8 cellular contexts compared by ENCODE assay signal in the genomic region with DNA sequence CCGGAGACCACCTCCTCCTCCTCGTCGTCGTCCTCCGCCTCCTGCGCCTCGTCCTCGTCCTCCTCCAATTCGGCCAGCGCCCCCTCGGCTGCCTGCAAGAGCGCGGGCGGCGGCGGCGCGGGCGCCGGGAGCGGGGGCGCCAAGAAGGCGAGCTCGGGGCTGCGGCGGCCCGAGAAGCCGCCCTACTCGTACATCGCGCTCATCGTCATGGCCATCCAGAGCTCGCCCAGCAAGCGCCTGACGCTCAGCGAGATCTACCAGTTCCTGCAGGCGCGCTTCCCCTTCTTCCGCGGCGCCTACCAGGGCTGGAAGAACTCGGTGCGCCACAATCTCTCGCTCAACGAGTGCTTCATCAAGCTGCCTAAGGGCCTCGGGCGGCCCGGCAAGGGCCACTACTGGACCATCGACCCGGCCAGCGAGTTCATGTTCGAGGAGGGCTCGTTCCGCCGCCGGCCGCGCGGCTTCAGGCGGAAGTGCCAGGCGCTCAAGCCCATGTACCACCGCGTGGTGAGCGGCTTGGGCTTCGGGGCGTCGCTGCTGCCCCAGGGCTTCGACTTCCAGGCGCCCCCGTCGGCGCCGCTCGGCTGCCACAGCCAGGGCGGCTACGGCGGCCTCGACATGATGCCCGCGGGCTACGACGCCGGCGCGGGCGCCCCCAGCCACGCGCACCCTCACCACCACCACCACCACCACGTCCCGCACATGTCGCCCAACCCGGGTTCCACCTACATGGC. TPM values are rescaled to one million over a fixed set of nuclear protein-coding genes. Genes with fewer than 3 reads are reported as not detected.
DNase-seq lines count a peak whose midpoint lies in the region; ATAC-seq, FAIRE-seq and TF ChIP-seq lines count a peak whose summit lies in the region.

No MANE protein-coding gene starts in this region.

- no peak for TF ChIP-seq CTCF in HFF-Myc (IDR thresholded peaks at IDR 0.05; ENCODE audit: low read depth, low read length, missing control alignments)
- TF ChIP-seq CTCF in GM12878 (IDR thresholded peaks at IDR 0.05 in 2 of 3, conservative IDR thresholded peaks at IDR 0.05 in 1 of 3; ENCODE audit: control insufficient read depth in 2 of 3, extremely low read depth in 1 of 3, insufficient read depth in 1 of 3, low read depth in 3 of 3, low read length in 3 of 3): no peak
- TF ChIP-seq CTCF in testis (IDR thresholded peaks at IDR 0.05): no peak

- intact Hi-C loops in GM12878 (cut with micrococcal nuclease; ENCODE audit: unreplicated experiment): no loop called here
- intact Hi-C loops in left colon (cut with DNase I, micrococcal nuclease): no loop called here
- intact Hi-C loops in testis (cut with DNase I; ENCODE audit: low total_unique reads): no loop called here

- POLR2A ChIA-PET in GM12878 (lab: Charles Lee): no interaction called here

- in situ Hi-C loops in GM12878 (cut with MboI): no loop called here

- RAD21 ChIA-PET in GM12878 (lab: Charles Lee; ENCODE audit: unreplicated experiment): no interaction called here

- WGBS in GM12878 (ENCODE audit: insufficient coverage, insufficient replicate concordance, low lambda C conversion rate, missing lambda C conversion rate): 29% methylated on average over 47 of the region's 92 CpGs
- WGBS in testis, 2 donors: 1% methylated on average over 92 of the region's 92 CpGs; no CpG with 5 or more reads in 1 of the 2 donors

- peaks cover 10% of the 10 kb centered on the region for H3K4me1 ChIP-seq in ACC112 (ENCODE audit: control insufficient read depth, insufficient read depth, low read length, unreplicated experiment)
- no peaks in the 10 kb centered on the region for H3K4me1 ChIP-seq in GM12878 (ENCODE audit: control insufficient read depth, insufficient read depth, low read length)
- H3K4me1 ChIP-seq in testis: no peaks in the 10 kb centered on the region

- H4K20me1 ChIP-seq in GM12878 (ENCODE audit: control insufficient read depth, insufficient read depth): no peaks in the 10 kb centered on the region

- peaks cover 14% of the 10 kb centered on the region for H3K79me2 ChIP-seq in ACC112 (ENCODE audit: control insufficient read depth, insufficient read depth, low read length, unreplicated experiment)
- H3K79me2 ChIP-seq in GM12878 (ENCODE audit: control insufficient read depth, insufficient read depth, low read length): no peaks in the 10 kb centered on the region

- H3K4me2 ChIP-seq in GM12878 (ENCODE audit: control insufficient read depth, insufficient read depth): no peak overlapping the region

- peak overlapping the region; percentile 89 for H3K4me3 ChIP-seq in ACC112 (ENCODE audit: low read depth, low read length)
- peak overlapping the region; percentile 79 for H3K4me3 ChIP-seq in HFF-Myc (replicated peaks; ENCODE audit: low read depth, low read length)
- no peak overlapping the region for H3K4me3 ChIP-seq in GM12878
- H3K4me3 ChIP-seq in testis: peak overlapping the region; percentile 41 to 59

- H3K36me3 ChIP-seq in ACC112 (ENCODE audit: insufficient read depth, low read length) (no peaks in the 10 kb centered on the region), GM12878 (ENCODE audit: control insufficient read depth in 2 of 2, insufficient read depth in 2 of 2, low read length in 1 of 2) (no peaks in the 10 kb centered on the region), testis (ENCODE audit: low read depth, missing control alignments) (no peaks in the 10 kb centered on the region)

- CTCF ChIA-PET in GM12878 (lab: Yijun Ruan, JAX): no interaction called here

- FAIRE-seq in GM12878 (lab: Jason Lieb, UNC): no peak

- H2AFZ ChIP-seq in ACC112 (ENCODE audit: low read length, unreplicated experiment): peak overlapping the region; percentile 41
- H2AFZ ChIP-seq in GM12878 (ENCODE audit: control insufficient read depth, low read depth, low read length): no peak overlapping the region

- no peak for TF ChIP-seq EP300 in GM12878 (IDR thresholded peaks at IDR 0.05; ENCODE audit: borderline replicate concordance in 1 of 2, control insufficient read depth in 1 of 2, low read depth in 2 of 2, low read length in 2 of 2)

- no peaks in the 10 kb centered on the region; the same call in 2 of the 3 replicates for H3K9me3 ChIP-seq in GM12878 (replicated peaks; ENCODE audit: control insufficient read depth, insufficient read depth, low read length)
- H3K9me3 ChIP-seq in testis: no peaks in the 10 kb centered on the region

- TF ChIP-seq POLR2A in GM12878 (IDR thresholded peaks at IDR 0.05; ENCODE audit: low read depth, low read length) (no peak), testis (IDR thresholded peaks at IDR 0.05) (no peak)

- H3K27me3 ChIP-seq in ACC112 (ENCODE audit: insufficient read depth, low read length) (peaks cover 6% of the 10 kb centered on the region; the same call in 1 of the 2 replicates), GM12878 (replicated peaks in 1 of 2; ENCODE audit: control insufficient read depth in 2 of 2, insufficient read depth in 2 of 2, low read length in 1 of 2) (peaks cover 29 to 31% of the 10 kb centered on the region in 2 experiments), testis (no peaks in the 10 kb centered on the region)

- H3K9ac ChIP-seq in GM12878 (ENCODE audit: control insufficient read depth, insufficient read depth, low read length): no peak overlapping the region

- SMC1A ChIA-PET in GM12878 (lab: Charles Lee; ENCODE audit: uncharacterized antibody, unreplicated experiment): no interaction called here

- BruUV-seq in GM12878 (replicated peaks; lab: Mats Ljungman, UMichigan): no TSS peak

- DNase-seq in HFF-Myc (ENCODE audit: extremely low read depth, low read depth): no peak
- no peak for DNase-seq in GM12878 (ENCODE audit: low read depth, low spot score)
- DNase-seq in left colon: no peak
- no peak for DNase-seq in testis
- DNase-seq in HUDEP-2 (lab: John Stamatoyannopoulos, UW; ENCODE audit: unreplicated experiment in 76 of 76): no peak
- DNase-seq in stimulated activated CD4-positive, alpha-beta T cell treated with anti-CD3 and anti-CD28 coated beads, Interleukin-12 subunit alpha, Interleukin-12 subunit beta, amount 100 ng/mL, for 4 hours: no peak
- DNase-seq in NCI-H510A treated with DMSO at 0.1 percent for 48 hours (lab: John Stamatoyannopoulos, UW): no peak

- no peak for ATAC-seq in GM12878
- ATAC-seq in left colon: peak; percentile 33

- H3K27ac ChIP-seq in ACC112 (ENCODE audit: low read depth, low read length) (no peak overlapping the region), GM12878 (ENCODE audit: control insufficient read depth, insufficient read depth) (no peak overlapping the region), testis (peak overlapping the region in 1 of 2 donors; percentile 69)

- no peak for TF ChIP-seq RAD21 in GM12878 (IDR thresholded peaks at IDR 0.05; ENCODE audit: insufficient read depth, low read depth, low read length)

TF ChIP-seq in GM12878, 131 proteins besides CTCF, POLR2A, EP300 and RAD21 (continues in another document):
- TF ChIP-seq SMC3 (IDR thresholded peaks at IDR 0.05; ENCODE audit: borderline replicate concordance, low read length) (no peak), SUZ12 (IDR thresholded peaks at IDR 0.05; ENCODE audit: unreplicated experiment) (peak; percentile 76), KAT2A (conservative IDR thresholded peaks at IDR 0.05; ENCODE audit: control insufficient read depth, low read depth, low read length) (no peak), ZNF687 (IDR thresholded peaks at IDR 0.05) (no peak), PML (IDR thresholded peaks at IDR 0.05; ENCODE audit: low read length) (no peak)

RNA-seq across cellular contexts. Expression of gene FOXF2, which starts 0.9 kb away (rescaled TPM):
- not detected in 2 replicates for total RNA-seq in GM12878 (2013; cell fraction: nucleolus; rRNA removed)
- total RNA-seq in GM12878 (2014; rRNA removed): not detected in 2 replicates
- not detected in 2 replicates for total RNA-seq in GM12878 (2014; rRNA removed; fragmentation: Illumina TruSeq; extraction: Trizol)
- not detected in 2 replicates for total RNA-seq in GM12878 (2021)
- polyA plus RNA-seq in GM12878 (2011; ENCODE audit: low read depth): not detected
- polyA plus RNA-seq in GM12878 (2011; rRNA removed): not detected in 2 replicates
- polyA plus RNA-seq in GM12878 (2011; cell fraction: cytosol; rRNA removed): not detected in 2 replicates
- not detected in 2 replicates for polyA plus RNA-seq in GM12878 (2011; cell fraction: nucleus; rRNA removed)
- not detected in 2 replicates for polyA plus RNA-seq in GM12878 (2012)
- polyA plus RNA-seq in GM12878 (2014; fragmentation: Illumina TruSeq; extraction: Trizol): not detected in 2 replicates
- polyA plus RNA-seq in GM12878 (2014; fragmentation: Nextera tagmentation; extraction: Ambion mirVana): not detected
- polyA plus RNA-seq in GM12878 (2014; rRNA removed): not detected in 2 replicates
- not detected for polyA plus RNA-seq in GM12878 (2016; fragmentation: Nextera tagmentation; extraction: Ambion mirVana)
- not detected in 2 replicates for polyA minus RNA-seq in GM12878 (2011; rRNA and poly(A)+ RNA removed)
- 1.7 TPM in 1 of 2 replicates, not detected in the other for polyA minus RNA-seq in GM12878 (2011; cell fraction: cytosol; rRNA and poly(A)+ RNA removed)
- not detected in 2 replicates for polyA minus RNA-seq in GM12878 (2011; cell fraction: nucleus; rRNA and poly(A)+ RNA removed)
- 10 to 100 TPM in 1 of 2 donors, 1 to 10 TPM in 1; 3.0 to 15.2 TPM for total RNA-seq in left colon
- total RNA-seq in testis: 1 to 10 TPM; 3.3 to 4.7 TPM
- 1.2 TPM for polyA plus RNA-seq in testis (ENCODE audit: insufficient read depth, low read depth, low replicate concordance)
